In genomic region chr2:239813261-239814135, GRCh38 we compare ENCODE assay signal across 2 cellular contexts.
TF ChIP-seq lines count a peak whose summit lies in the region.

No MANE protein-coding gene starts in this region.

TF ChIP-seq in IMR-90, 13 proteins besides CTCF, POLR2A, EP300 and RAD21 (continued from another document):
- TF ChIP-seq ELK1 (IDR thresholded peaks at IDR 0.05; ENCODE audit: borderline replicate concordance, low read depth, low read length) (no peak), MXI1 (IDR thresholded peaks at IDR 0.05; ENCODE audit: borderline replicate concordance, low read depth, low read length) (no peak)

TF ChIP-seq in K562, 482 proteins besides CTCF, POLR2A, EP300 and RAD21:
- TF ChIP-seq ATF3 (IDR thresholded peaks at IDR 0.05) = peak; percentile 31; the same call in 1 of the 2 replicates
- no peak for TF ChIP-seq ATF3 (CRISPR knock-in tag; conservative IDR thresholded peaks at IDR 0.05)
- TF ChIP-seq NFIC (IDR thresholded peaks at IDR 0.05) = peak; percentile 56
- no peak for TF ChIP-seq FOXK2 (conservative IDR thresholded peaks at IDR 0.05 in 1 of 2, IDR thresholded peaks at IDR 0.05 in 1 of 2; ENCODE audit: low read depth in 2 of 2)
- TF ChIP-seq ZNF408 (CRISPR knock-in tag; IDR thresholded peaks at IDR 0.05; ENCODE audit: low read depth) = no peak
- no peak for TF ChIP-seq ZNF121 (CRISPR knock-in tag; conservative IDR thresholded peaks at IDR 0.05)
